Comparison of ENCODE assay signal across 15 cellular contexts in genomic region chr5:100676807-100677631, GRCh38.
DNase-seq lines count a peak whose midpoint lies in the region; ATAC-seq, FAIRE-seq and TF ChIP-seq lines count a peak whose summit lies in the region.
"Had no signal": no experiment of that assay in that cellular context is flagged by ENCODE, and none has a peak within 500 bp of the region (broad histone marks: within the 10 kb centered on the region; RNA-seq: fewer than 3 reads in every experiment).

No MANE protein-coding gene starts in this region.

- H3K9me3 ChIP-seq in heart right ventricle (peaks cover 0 to 37% (median 1%) of the 10 kb centered on the region in 11 donors), stomach (no peaks in the 10 kb centered on the region), T-helper 17 cell (ENCODE audit: control insufficient read depth, low read length, poor library complexity, severe bottlenecking) (no peaks in the 10 kb centered on the region)
- H3K9me3 ChIP-seq: lower lobe of right lung, pancreas had no signal

- no peak overlapping the region for H3K4me3 Mint-ChIP-seq in T-helper 17 cell

- FAIRE-seq in HTR-8/SVneo (lab: Jason Lieb, UNC) = no peak
- FAIRE-seq: G401.6, pancreas had no signal

- 55 to 69% methylated on average over 5 of the region's 5 CpGs for WGBS in heart right ventricle, 2 donors
- 39 to 53% (median 44%) methylated on average over 5 of the region's 5 CpGs for WGBS in stomach, 5 donors

- no peaks in the 10 kb centered on the region for H3K36me3 ChIP-seq in ACC112 (ENCODE audit: insufficient read depth, low read length)
- no peaks in the 10 kb centered on the region for H3K36me3 ChIP-seq in heart right ventricle
- no peaks in the 10 kb centered on the region for H3K36me3 ChIP-seq in stomach
- H3K36me3 ChIP-seq: lower lobe of right lung, pancreas had no signal

- ATAC-seq in heart right ventricle (no peak), T-helper 17 cell (no peak)
- ATAC-seq: lower lobe of right lung, pancreas had no signal

- H3K4me1 ChIP-seq in ACC112 (ENCODE audit: control insufficient read depth, insufficient read depth, low read length, unreplicated experiment) = peaks cover 14% of the 10 kb centered on the region
- H3K4me1 ChIP-seq in heart right ventricle = no peaks in the 10 kb centered on the region
- no peaks in the 10 kb centered on the region for H3K4me1 ChIP-seq in stomach
- H3K4me1 ChIP-seq: lower lobe of right lung, pancreas had no signal

- H3K4me1 Mint-ChIP-seq in T-helper 17 cell = peaks cover 3% of the 10 kb centered on the region

- no peak for TF ChIP-seq POLR2A in stomach (IDR thresholded peaks at IDR 0.05)

- peak overlapping the region; percentile 48 for H2AFZ ChIP-seq in ACC112 (ENCODE audit: low read length, unreplicated experiment)

- no peak for TF ChIP-seq EP300 in stomach (IDR thresholded peaks at IDR 0.05)

- no peaks in the 10 kb centered on the region for H3K27me3 Mint-ChIP-seq in T-helper 17 cell

- H3K27me3 ChIP-seq in ACC112 (ENCODE audit: insufficient read depth, low read length) = no peaks in the 10 kb centered on the region
- H3K27me3 ChIP-seq in heart right ventricle = no peaks in the 10 kb centered on the region
- H3K27me3 ChIP-seq in stomach = no peaks in the 10 kb centered on the region
- H3K27me3 ChIP-seq: pancreas had no signal

- DNase-seq in HTR-8/SVneo (ENCODE audit: insufficient read length, low spot score) = peak; percentile 2
- peak; percentile 92 for DNase-seq in NCI-H774 (lab: John Stamatoyannopoulos, UW)
- DNase-seq in fibroblast of mammary gland (ENCODE audit: low read depth) = peak; percentile 63
- no peak for DNase-seq in heart right ventricle
- DNase-seq in stomach = no peak
- DNase-seq in NCI-H510A treated with DMSO at 0.1 percent for 48 hours (lab: John Stamatoyannopoulos, UW) = no peak
- DNase-seq in T-helper 17 cell = no peak
- DNase-seq: activated T-cell treated with anti-CD3 and anti-CD28 coated beads for 4 hours; effector memory CD4-positive, alpha-beta T cell; hippocampal formation; lower lobe of right lung; NCI-H526 treated with DMSO at 0.1 percent for 48 hours; pancreas had no signal

- H3K27ac Mint-ChIP-seq in T-helper 17 cell = no peak overlapping the region

- H3K79me2 ChIP-seq in ACC112 (ENCODE audit: control insufficient read depth, insufficient read depth, low read length, unreplicated experiment) = no peaks in the 10 kb centered on the region

- no peak overlapping the region; the same call in 1 of the 2 replicates for H3K4me3 ChIP-seq in ACC112 (ENCODE audit: low read depth, low read length)
- H3K4me3 ChIP-seq in fibroblast of mammary gland (ENCODE audit: control insufficient read depth, low read depth, low read length) = no peak overlapping the region
- H3K4me3 ChIP-seq in heart right ventricle = no peak overlapping the region
- no peak overlapping the region for H3K4me3 ChIP-seq in stomach
- H3K4me3 ChIP-seq: lower lobe of right lung, pancreas had no signal

- H3K27ac ChIP-seq in ACC112 (ENCODE audit: low read depth, low read length) (peak overlapping the region; percentile 15; the same call in 1 of the 2 replicates), heart right ventricle (no peak overlapping the region), stomach (no peak overlapping the region)
- H3K27ac ChIP-seq: lower lobe of right lung, pancreas had no signal

- intact Hi-C loops in heart right ventricle (cut with DNase I) (no loop called here), stomach (cut with DNase I; ENCODE audit: low total_unique reads) (no loop called here)

- TF ChIP-seq CTCF in fibroblast of mammary gland (conservative IDR thresholded peaks at IDR 0.05; ENCODE audit: control insufficient read depth, insufficient read depth, low read depth, low read length) (no peak), heart right ventricle (IDR thresholded peaks at IDR 0.05) (no peak), stomach (IDR thresholded peaks at IDR 0.05) (no peak)

- no peaks in the 10 kb centered on the region for H3K36me3 Mint-ChIP-seq in T-helper 17 cell (ENCODE audit: low read depth)

Comparison
In these comparisons a context has a peak if more than half of its experiments do, and no peak if none do; other contexts are left out.
1. DNase-seq: peak in HTR-8/SVneo (single experiment), NCI-H774 (single experiment) and fibroblast of mammary gland (single experiment); none in heart right ventricle (0 of 2), stomach (single experiment), NCI-H510A treated with DMSO at 0.1 percent for 48 hours (single experiment) and T-helper 17 cell (0 of 3).